Comparison of ENCODE assay signal across 8 cellular contexts in genomic region chr16:67163164-67163902, GRCh38. TPM values are rescaled to one million over a fixed set of nuclear protein-coding genes. Genes with fewer than 3 reads are reported as not detected.
A peak's percentile ranks its signal among the peaks of the same experiment; 100 is the strongest.
DNase-seq lines count a peak whose midpoint lies in the region; ATAC-seq, FAIRE-seq and TF ChIP-seq lines count a peak whose summit lies in the region.

No MANE protein-coding gene starts in this region.

- no peak overlapping the region for H3K4me3 ChIP-seq in astrocyte of the spinal cord (ENCODE audit: low read depth, low read length)
- peak overlapping the region in 2 of 3 experiments; percentile 16 to 56 for H3K4me3 ChIP-seq in keratinocyte (ENCODE audit: control insufficient read depth in 2 of 3, extremely low read depth in 1 of 3, insufficient read depth in 2 of 3, low read depth in 1 of 3, low read length in 3 of 3)

- H3K4me2 ChIP-seq in keratinocyte (ENCODE audit: control insufficient read depth, extremely low read depth, insufficient read depth, low read depth, low read length): peak overlapping the region; percentile 65

- peaks cover 29% of the 10 kb centered on the region for H3K4me1 ChIP-seq in keratinocyte (ENCODE audit: control insufficient read depth, extremely low read depth, insufficient read depth, low read length)

- ATAC-seq in HG02981 (IDR thresholded peaks at IDR 0.05; ENCODE audit: unreplicated experiment): no peak

- H3K36me3 ChIP-seq in keratinocyte (ENCODE audit: control insufficient read depth in 2 of 2, extremely low read depth in 1 of 2, insufficient read depth in 2 of 2, low read length in 2 of 2): no peaks in the 10 kb centered on the region

- H3K79me2 ChIP-seq in keratinocyte (ENCODE audit: control insufficient read depth, insufficient read depth, low read length): no peaks in the 10 kb centered on the region

- peak; percentile 48 for DNase-seq in EL
- DNase-seq in NCI-H345 (lab: John Stamatoyannopoulos, UW): peak; percentile 84
- peak; percentile 36 for DNase-seq in astrocyte of the spinal cord (ENCODE audit: low read depth, low spot score)
- DNase-seq in keratinocyte (ENCODE audit: low read depth, low spot score): no peak
- DNase-seq in stimulated activated CD8-positive, alpha-beta memory T cell treated with anti-CD3 and anti-CD28 coated beads, Interleukin-4, amount 100 ng/mL, for 48 hours: peak; percentile 54
- no peak for DNase-seq in NCI-H510A (lab: John Stamatoyannopoulos, UW)
- DNase-seq in NCI-H1930 (lab: John Stamatoyannopoulos, UW): no peak

- H3K9me1 ChIP-seq in keratinocyte (ENCODE audit: control insufficient read depth, extremely low read depth, insufficient read depth, low read length): no peaks in the 10 kb centered on the region

- no peak for TF ChIP-seq CTCF in astrocyte of the spinal cord (IDR thresholded peaks at IDR 0.05; ENCODE audit: low read depth, low read length)
- no peak for TF ChIP-seq CTCF in keratinocyte (optimal IDR thresholded peaks at IDR 0.05 in 1 of 3, IDR thresholded peaks at IDR 0.05 in 1 of 3, conservative IDR thresholded peaks at IDR 0.05 in 1 of 3; ENCODE audit: extremely low read depth in 1 of 3, insufficient read depth in 2 of 3, low read length in 3 of 3)

- in situ Hi-C loops in astrocyte of the spinal cord (cut with HindIII; ENCODE audit: low sequenced_read_pairs): no loop called here

- H3K9me3 ChIP-seq in keratinocyte (ENCODE audit: control insufficient read depth, low read depth, low read length): no peaks in the 10 kb centered on the region

- no peaks in the 10 kb centered on the region for H4K20me1 ChIP-seq in keratinocyte (ENCODE audit: control insufficient read depth, extremely low read depth, insufficient read depth, low read length)

- peaks cover 7% of the 10 kb centered on the region for H3K27me3 ChIP-seq in keratinocyte (ENCODE audit: control insufficient read depth, extremely low read depth, insufficient read depth, low read length)

- no peak for FAIRE-seq in keratinocyte (lab: Jason Lieb, UNC)

- H3K27ac ChIP-seq in keratinocyte (ENCODE audit: control insufficient read depth, insufficient read depth, low read length): no peak overlapping the region

- dilution Hi-C loops in keratinocyte (cut with MboI; ENCODE audit: extremely low pct_ligation_motif_present, low sequenced_read_pairs): no loop called here

- H2AFZ ChIP-seq in keratinocyte (ENCODE audit: control insufficient read depth, low read length): peak overlapping the region; percentile 36

- H3K9ac ChIP-seq in keratinocyte (ENCODE audit: control insufficient read depth, extremely low read depth, insufficient read depth, low read length): no peak overlapping the region

RNA-seq across cellular contexts. Expression of gene HSF4, which starts 1.2 kb away (rescaled TPM):
- 4.3 to 10.7 TPM (median 4.9 TPM) in 3 replicates for polyA plus RNA-seq in keratinocyte
- polyA plus RNA-seq in keratinocyte (2011; ENCODE audit: low read depth): 7.2 TPM
- 0.69 and 0.79 TPM in 2 replicates for polyA plus RNA-seq in keratinocyte (2011; cell fraction: cytosol; rRNA removed)
- 63.1 and 85.5 TPM in 2 replicates for polyA plus RNA-seq in keratinocyte (2011; cell fraction: nucleus; rRNA removed)
- polyA plus RNA-seq in keratinocyte (2012; ENCODE audit: low replicate concordance): 5.2 and 10.5 TPM in 2 replicates
- polyA minus RNA-seq in keratinocyte: 3.3 to 6.5 TPM (median 3.7 TPM) in 3 replicates
- 5.0 TPM for polyA minus RNA-seq in keratinocyte (2011; cell fraction: cytosol; rRNA and poly(A)+ RNA removed)
- polyA minus RNA-seq in keratinocyte (2011; cell fraction: nucleus; rRNA and poly(A)+ RNA removed): 5.1 and 7.1 TPM in 2 replicates

RNA-seq across cellular contexts. Expression of gene FBXL8, which starts 3.6 kb away (rescaled TPM):
- polyA plus RNA-seq in keratinocyte: 3.0 to 6.0 TPM (median 4.0 TPM) in 3 replicates
- 1.4 TPM for polyA plus RNA-seq in keratinocyte (2011; ENCODE audit: low read depth)
- polyA plus RNA-seq in keratinocyte (2011; cell fraction: cytosol; rRNA removed): 1.1 and 3.0 TPM in 2 replicates
- polyA plus RNA-seq in keratinocyte (2011; cell fraction: nucleus; rRNA removed): 25.3 and 44.1 TPM in 2 replicates
- 4.0 and 4.9 TPM in 2 replicates for polyA plus RNA-seq in keratinocyte (2012; ENCODE audit: low replicate concordance)
- polyA minus RNA-seq in keratinocyte: 1.3 to 2.0 TPM (median 1.3 TPM) in 3 replicates
- polyA minus RNA-seq in keratinocyte (2011; cell fraction: cytosol; rRNA and poly(A)+ RNA removed): 4.6 TPM
- 8.6 and 11.6 TPM in 2 replicates for polyA minus RNA-seq in keratinocyte (2011; cell fraction: nucleus; rRNA and poly(A)+ RNA removed)

RNA-seq across cellular contexts. Expression of gene TRADD, which starts 3.6 kb away (rescaled TPM):
- 12.5 to 25.0 TPM (median 12.5 TPM) in 3 replicates for polyA plus RNA-seq in keratinocyte
- polyA plus RNA-seq in keratinocyte (2011; ENCODE audit: low read depth): 6.9 TPM
- 7.4 and 16.8 TPM in 2 replicates for polyA plus RNA-seq in keratinocyte (2011; cell fraction: cytosol; rRNA removed)
- polyA plus RNA-seq in keratinocyte (2011; cell fraction: nucleus; rRNA removed): 21.3 and 27.2 TPM in 2 replicates
- 15.4 and 19.7 TPM in 2 replicates for polyA plus RNA-seq in keratinocyte (2012; ENCODE audit: low replicate concordance)
- 3.5 to 8.6 TPM (median 7.0 TPM) in 3 replicates for polyA minus RNA-seq in keratinocyte
- polyA minus RNA-seq in keratinocyte (2011; cell fraction: cytosol; rRNA and poly(A)+ RNA removed): 20.7 TPM
- 10.0 and 11.5 TPM in 2 replicates for polyA minus RNA-seq in keratinocyte (2011; cell fraction: nucleus; rRNA and poly(A)+ RNA removed)

RNA-seq across cellular contexts. Expression of gene NOL3, which starts 7.0 kb away (rescaled TPM):
- 10.5 to 18.1 TPM (median 16.8 TPM) in 3 replicates for polyA plus RNA-seq in keratinocyte
- polyA plus RNA-seq in keratinocyte (2011; ENCODE audit: low read depth): 21.7 TPM
- 7.2 and 11.5 TPM in 2 replicates for polyA plus RNA-seq in keratinocyte (2011; cell fraction: cytosol; rRNA removed)
- polyA plus RNA-seq in keratinocyte (2011; cell fraction: nucleus; rRNA removed): 55.7 and 63.3 TPM in 2 replicates
- 15.0 and 33.9 TPM in 2 replicates for polyA plus RNA-seq in keratinocyte (2012; ENCODE audit: low replicate concordance)
- polyA minus RNA-seq in keratinocyte: 4.8 to 13.2 TPM (median 7.5 TPM) in 3 replicates
- 8.4 TPM for polyA minus RNA-seq in keratinocyte (2011; cell fraction: cytosol; rRNA and poly(A)+ RNA removed)
- 4.7 and 6.0 TPM in 2 replicates for polyA minus RNA-seq in keratinocyte (2011; cell fraction: nucleus; rRNA and poly(A)+ RNA removed)

RNA-seq across cellular contexts. Expression of gene B3GNT9, which starts 12.5 kb away (rescaled TPM):
- 2.6 to 5.4 TPM (median 3.9 TPM) in 3 replicates for polyA plus RNA-seq in keratinocyte
- polyA plus RNA-seq in keratinocyte (2011; ENCODE audit: low read depth): 0.91 TPM
- polyA plus RNA-seq in keratinocyte (2011; cell fraction: cytosol; rRNA removed): 2.2 and 3.6 TPM in 2 replicates
- 4.5 and 7.3 TPM in 2 replicates for polyA plus RNA-seq in keratinocyte (2011; cell fraction: nucleus; rRNA removed)
- polyA plus RNA-seq in keratinocyte (2012; ENCODE audit: low replicate concordance): 3.0 and 4.1 TPM in 2 replicates
- 2.3 to 4.8 TPM (median 3.6 TPM) in 3 replicates for polyA minus RNA-seq in keratinocyte
- 5.9 TPM for polyA minus RNA-seq in keratinocyte (2011; cell fraction: cytosol; rRNA and poly(A)+ RNA removed)
- 3.9 and 6.3 TPM in 2 replicates for polyA minus RNA-seq in keratinocyte (2011; cell fraction: nucleus; rRNA and poly(A)+ RNA removed)

Comparison
In these comparisons a context has a peak if more than half of its experiments do, and no peak if none do; other contexts are left out.
1. DNase-seq: peak in EL (single experiment), NCI-H345 (single experiment), astrocyte of the spinal cord (single experiment) and stimulated activated CD8-positive, alpha-beta memory T cell treated with anti-CD3 and anti-CD28 coated beads, Interleukin-4, amount 100 ng/mL, for 48 hours (single experiment); none in keratinocyte (single experiment), NCI-H510A (single experiment) and NCI-H1930 (0 of 2).